In the genomic region with DNA sequence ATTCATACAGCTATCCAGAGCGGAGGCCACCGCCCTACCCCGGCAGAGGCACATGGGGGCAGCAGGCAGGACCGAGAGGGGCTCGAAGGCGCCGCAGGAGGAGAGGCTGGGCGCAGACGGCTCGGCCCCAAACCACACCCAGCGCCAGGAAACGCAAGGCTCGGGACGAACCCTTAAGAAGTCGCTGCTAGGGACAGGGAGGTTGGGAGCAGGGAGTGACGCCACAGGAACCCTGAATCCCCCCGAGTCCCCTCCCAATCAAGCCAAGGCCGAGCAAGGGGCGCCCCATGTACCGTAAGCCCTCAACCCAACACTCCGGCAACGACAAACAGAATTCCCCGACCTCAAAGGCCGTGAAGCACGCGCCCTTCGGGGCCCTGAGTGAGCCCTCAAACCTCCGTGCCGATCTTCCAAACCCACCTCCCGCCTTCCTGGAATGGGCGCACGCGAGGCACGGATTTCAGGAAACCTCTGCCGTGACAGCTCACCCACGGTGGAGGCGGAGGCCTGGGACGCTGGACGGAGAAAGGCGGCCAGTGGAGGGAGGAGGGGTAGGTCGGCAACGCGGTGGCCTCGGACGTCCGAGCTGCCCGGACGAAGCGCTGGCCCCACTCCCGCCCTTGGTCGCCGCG, we compare ENCODE assay signal across 1 cellular context.
TF ChIP-seq lines count a peak whose summit lies in the region.

No MANE protein-coding gene starts in this region.

TF ChIP-seq in K562, 482 proteins besides CTCF, POLR2A, EP300 and RAD21 (continued from another document and continues in another):
- TF ChIP-seq, protein P1, sequence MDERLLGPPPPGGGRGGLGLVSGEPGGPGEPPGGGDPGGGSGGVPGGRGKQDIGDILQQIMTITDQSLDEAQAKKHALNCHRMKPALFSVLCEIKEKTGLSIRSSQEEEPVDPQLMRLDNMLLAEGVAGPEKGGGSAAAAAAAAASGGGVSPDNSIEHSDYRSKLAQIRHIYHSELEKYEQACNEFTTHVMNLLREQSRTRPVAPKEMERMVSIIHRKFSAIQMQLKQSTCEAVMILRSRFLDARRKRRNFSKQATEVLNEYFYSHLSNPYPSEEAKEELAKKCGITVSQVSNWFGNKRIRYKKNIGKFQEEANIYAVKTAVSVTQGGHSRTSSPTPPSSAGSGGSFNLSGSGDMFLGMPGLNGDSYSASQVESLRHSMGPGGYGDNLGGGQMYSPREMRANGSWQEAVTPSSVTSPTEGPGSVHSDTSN (CRISPR knock-in tag; IDR thresholded peaks at IDR 0.05; ENCODE audit: low read depth) = no peak
- TF ChIP-seq, protein P1 (tag; conservative IDR thresholded peaks at IDR 0.05; ENCODE audit: low read depth) = no peak
- TF ChIP-seq, protein P2, sequence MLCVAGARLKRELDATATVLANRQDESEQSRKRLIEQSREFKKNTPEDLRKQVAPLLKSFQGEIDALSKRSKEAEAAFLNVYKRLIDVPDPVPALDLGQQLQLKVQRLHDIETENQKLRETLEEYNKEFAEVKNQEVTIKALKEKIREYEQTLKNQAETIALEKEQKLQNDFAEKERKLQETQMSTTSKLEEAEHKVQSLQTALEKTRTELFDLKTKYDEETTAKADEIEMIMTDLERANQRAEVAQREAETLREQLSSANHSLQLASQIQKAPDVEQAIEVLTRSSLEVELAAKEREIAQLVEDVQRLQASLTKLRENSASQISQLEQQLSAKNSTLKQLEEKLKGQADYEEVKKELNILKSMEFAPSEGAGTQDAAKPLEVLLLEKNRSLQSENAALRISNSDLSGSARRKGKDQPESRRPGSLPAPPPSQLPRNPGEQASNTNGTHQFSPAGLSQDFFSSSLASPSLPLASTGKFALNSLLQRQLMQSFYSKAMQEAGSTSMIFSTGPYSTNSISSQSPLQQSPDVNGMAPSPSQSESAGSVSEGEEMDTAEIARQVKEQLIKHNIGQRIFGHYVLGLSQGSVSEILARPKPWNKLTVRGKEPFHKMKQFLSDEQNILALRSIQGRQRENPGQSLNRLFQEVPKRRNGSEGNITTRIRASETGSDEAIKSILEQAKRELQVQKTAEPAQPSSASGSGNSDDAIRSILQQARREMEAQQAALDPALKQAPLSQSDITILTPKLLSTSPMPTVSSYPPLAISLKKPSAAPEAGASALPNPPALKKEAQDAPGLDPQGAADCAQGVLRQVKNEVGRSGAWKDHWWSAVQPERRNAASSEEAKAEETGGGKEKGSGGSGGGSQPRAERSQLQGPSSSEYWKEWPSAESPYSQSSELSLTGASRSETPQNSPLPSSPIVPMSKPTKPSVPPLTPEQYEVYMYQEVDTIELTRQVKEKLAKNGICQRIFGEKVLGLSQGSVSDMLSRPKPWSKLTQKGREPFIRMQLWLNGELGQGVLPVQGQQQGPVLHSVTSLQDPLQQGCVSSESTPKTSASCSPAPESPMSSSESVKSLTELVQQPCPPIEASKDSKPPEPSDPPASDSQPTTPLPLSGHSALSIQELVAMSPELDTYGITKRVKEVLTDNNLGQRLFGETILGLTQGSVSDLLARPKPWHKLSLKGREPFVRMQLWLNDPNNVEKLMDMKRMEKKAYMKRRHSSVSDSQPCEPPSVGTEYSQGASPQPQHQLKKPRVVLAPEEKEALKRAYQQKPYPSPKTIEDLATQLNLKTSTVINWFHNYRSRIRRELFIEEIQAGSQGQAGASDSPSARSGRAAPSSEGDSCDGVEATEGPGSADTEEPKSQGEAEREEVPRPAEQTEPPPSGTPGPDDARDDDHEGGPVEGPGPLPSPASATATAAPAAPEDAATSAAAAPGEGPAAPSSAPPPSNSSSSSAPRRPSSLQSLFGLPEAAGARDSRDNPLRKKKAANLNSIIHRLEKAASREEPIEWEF (CRISPR knock-in tag; IDR thresholded peaks at IDR 0.05) = no peak
- no peak for TF ChIP-seq ZNF584 (CRISPR knock-in tag; IDR thresholded peaks at IDR 0.05; ENCODE audit: low read depth)
- no peak for TF ChIP-seq ZNF140 (CRISPR knock-in tag; IDR thresholded peaks at IDR 0.05)
- TF ChIP-seq ZNF165 (CRISPR knock-in tag; IDR thresholded peaks at IDR 0.05; ENCODE audit: borderline replicate concordance) = no peak
- TF ChIP-seq, protein P3, sequence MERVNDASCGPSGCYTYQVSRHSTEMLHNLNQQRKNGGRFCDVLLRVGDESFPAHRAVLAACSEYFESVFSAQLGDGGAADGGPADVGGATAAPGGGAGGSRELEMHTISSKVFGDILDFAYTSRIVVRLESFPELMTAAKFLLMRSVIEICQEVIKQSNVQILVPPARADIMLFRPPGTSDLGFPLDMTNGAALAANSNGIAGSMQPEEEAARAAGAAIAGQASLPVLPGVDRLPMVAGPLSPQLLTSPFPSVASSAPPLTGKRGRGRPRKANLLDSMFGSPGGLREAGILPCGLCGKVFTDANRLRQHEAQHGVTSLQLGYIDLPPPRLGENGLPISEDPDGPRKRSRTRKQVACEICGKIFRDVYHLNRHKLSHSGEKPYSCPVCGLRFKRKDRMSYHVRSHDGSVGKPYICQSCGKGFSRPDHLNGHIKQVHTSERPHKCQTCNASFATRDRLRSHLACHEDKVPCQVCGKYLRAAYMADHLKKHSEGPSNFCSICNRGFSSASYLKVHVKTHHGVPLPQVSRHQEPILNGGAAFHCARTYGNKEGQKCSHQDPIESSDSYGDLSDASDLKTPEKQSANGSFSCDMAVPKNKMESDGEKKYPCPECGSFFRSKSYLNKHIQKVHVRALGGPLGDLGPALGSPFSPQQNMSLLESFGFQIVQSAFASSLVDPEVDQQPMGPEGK (CRISPR knock-in tag; IDR thresholded peaks at IDR 0.05; ENCODE audit: borderline replicate concordance) = no peak
- no peak for TF ChIP-seq ZNF668 (CRISPR knock-in tag; IDR thresholded peaks at IDR 0.05)
- no peak for TF ChIP-seq TCF3 (CRISPR knock-in tag; IDR thresholded peaks at IDR 0.05)
- no peak for TF ChIP-seq SP1 (CRISPR knock-in tag; IDR thresholded peaks at IDR 0.05)
- no peak for TF ChIP-seq XRCC4 (IDR thresholded peaks at IDR 0.05; ENCODE audit: extremely low read depth, insufficient read depth, insufficient read length)
- TF ChIP-seq ETV5 (CRISPR knock-in tag; IDR thresholded peaks at IDR 0.05; ENCODE audit: low read depth) = no peak
- no peak for TF ChIP-seq TARDBP (IDR thresholded peaks at IDR 0.05)
- no peak for TF ChIP-seq MEF2A (IDR thresholded peaks at IDR 0.05; ENCODE audit: control insufficient read depth, low read depth, low read length)
- no peak for TF ChIP-seq OTX1 (CRISPR knock-in tag; IDR thresholded peaks at IDR 0.05)
- TF ChIP-seq PHF20 (IDR thresholded peaks at IDR 0.05; ENCODE audit: partially characterized antibody) = peak; percentile 52
- no peak for TF ChIP-seq PHB (CRISPR knock-in tag; IDR thresholded peaks at IDR 0.05)
- TF ChIP-seq, protein P4, sequence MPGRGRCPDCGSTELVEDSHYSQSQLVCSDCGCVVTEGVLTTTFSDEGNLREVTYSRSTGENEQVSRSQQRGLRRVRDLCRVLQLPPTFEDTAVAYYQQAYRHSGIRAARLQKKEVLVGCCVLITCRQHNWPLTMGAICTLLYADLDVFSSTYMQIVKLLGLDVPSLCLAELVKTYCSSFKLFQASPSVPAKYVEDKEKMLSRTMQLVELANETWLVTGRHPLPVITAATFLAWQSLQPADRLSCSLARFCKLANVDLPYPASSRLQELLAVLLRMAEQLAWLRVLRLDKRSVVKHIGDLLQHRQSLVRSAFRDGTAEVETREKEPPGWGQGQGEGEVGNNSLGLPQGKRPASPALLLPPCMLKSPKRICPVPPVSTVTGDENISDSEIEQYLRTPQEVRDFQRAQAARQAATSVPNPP (IDR thresholded peaks at IDR 0.05; ENCODE audit: borderline replicate concordance, insufficient read depth, insufficient read length) = no peak
- no peak for TF ChIP-seq CAMTA2 (CRISPR knock-in tag; conservative IDR thresholded peaks at IDR 0.05)
- TF ChIP-seq ZNF79 (CRISPR knock-in tag; IDR thresholded peaks at IDR 0.05; ENCODE audit: low read depth) = no peak
- TF ChIP-seq, protein P5, sequence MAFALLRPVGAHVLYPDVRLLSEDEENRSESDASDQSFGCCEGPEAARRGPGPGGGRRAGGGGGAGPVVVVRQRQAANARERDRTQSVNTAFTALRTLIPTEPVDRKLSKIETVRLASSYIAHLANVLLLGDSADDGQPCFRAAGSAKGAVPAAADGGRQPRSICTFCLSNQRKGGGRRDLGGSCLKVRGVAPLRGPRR (CRISPR knock-in tag; IDR thresholded peaks at IDR 0.05) = no peak
- no peak for TF ChIP-seq HDAC3 (IDR thresholded peaks at IDR 0.05; ENCODE audit: borderline replicate concordance, partially characterized antibody)
- TF ChIP-seq MAZ (CRISPR knock-in tag; conservative IDR thresholded peaks at IDR 0.05 in 1 of 2, IDR thresholded peaks at IDR 0.05 in 1 of 2) = no peak; a peak in 2 of 4 replicates
- no peak for TF ChIP-seq ESRRA (IDR thresholded peaks at IDR 0.05; ENCODE audit: borderline replicate concordance, low read depth)
- TF ChIP-seq, protein P6, sequence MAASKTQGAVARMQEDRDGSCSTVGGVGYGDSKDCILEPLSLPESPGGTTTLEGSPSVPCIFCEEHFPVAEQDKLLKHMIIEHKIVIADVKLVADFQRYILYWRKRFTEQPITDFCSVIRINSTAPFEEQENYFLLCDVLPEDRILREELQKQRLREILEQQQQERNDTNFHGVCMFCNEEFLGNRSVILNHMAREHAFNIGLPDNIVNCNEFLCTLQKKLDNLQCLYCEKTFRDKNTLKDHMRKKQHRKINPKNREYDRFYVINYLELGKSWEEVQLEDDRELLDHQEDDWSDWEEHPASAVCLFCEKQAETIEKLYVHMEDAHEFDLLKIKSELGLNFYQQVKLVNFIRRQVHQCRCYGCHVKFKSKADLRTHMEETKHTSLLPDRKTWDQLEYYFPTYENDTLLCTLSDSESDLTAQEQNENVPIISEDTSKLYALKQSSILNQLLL (CRISPR knock-in tag; IDR thresholded peaks at IDR 0.05; ENCODE audit: borderline replicate concordance) = no peak
- no peak for TF ChIP-seq MTF1 (CRISPR knock-in tag; IDR thresholded peaks at IDR 0.05; ENCODE audit: borderline replicate concordance)
- TF ChIP-seq CHD1 (IDR thresholded peaks at IDR 0.05; ENCODE audit: low read length) = no peak
- TF ChIP-seq ZBED1 (IDR thresholded peaks at IDR 0.05) = no peak
- TF ChIP-seq, protein P7, sequence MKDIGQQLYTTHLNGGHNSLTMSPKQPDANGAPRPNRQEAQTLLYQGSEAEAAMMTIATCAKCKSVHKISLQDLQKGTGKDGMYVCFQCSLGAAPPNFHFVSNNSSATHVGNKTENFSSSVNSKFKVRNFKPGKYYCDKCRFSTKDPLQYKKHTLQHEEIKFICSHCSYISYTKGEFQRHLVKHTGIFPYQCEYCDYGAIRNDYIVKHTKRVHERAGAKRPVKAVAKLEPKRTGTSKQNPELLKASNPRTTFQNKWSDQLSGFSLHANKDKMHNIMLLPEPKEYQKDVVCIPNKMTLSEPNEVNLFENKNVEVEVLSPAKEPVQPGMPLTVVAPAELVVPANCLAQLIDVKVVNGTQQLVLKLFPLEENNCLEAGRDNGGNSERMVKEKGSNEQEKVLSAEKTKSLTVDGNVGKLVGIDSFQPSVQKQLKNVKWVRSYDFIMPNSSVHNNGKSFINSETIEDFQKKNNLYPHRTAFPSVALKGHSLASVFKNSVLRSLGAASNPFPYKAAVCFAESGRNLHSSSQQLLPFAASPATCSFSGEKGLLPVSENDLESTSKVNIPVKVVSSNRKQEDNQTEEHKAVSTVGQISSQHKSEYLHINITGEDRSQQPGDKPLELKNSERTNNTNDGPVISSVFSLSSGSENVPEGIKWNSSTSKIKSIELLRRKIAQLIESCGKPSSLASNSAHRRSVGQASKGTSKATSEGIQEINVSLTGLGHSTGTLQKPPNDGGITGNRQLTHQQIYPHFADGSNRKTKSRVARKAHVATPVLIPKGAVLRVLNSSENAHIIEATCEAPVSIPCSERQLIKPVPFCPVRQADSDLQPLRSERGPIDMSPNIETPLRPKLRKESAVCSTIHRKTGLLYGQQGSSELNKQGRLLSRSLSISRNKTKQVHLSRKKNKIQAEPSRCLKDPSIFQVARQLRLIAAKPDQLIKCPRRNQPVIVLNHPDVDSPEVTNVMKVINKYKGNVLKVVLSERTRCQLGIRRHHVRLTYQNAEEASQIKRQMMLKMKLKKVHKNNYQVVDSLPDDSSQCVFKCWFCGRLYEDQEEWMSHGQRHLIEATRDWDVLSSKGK (CRISPR knock-in tag; IDR thresholded peaks at IDR 0.05) = no peak
- no peak for TF ChIP-seq SMARCC2 (IDR thresholded peaks at IDR 0.05; ENCODE audit: low read depth)
- TF ChIP-seq L3MBTL2 (IDR thresholded peaks at IDR 0.05) = peak; percentile 93
- TF ChIP-seq ELF4 (CRISPR knock-in tag; IDR thresholded peaks at IDR 0.05) = no peak
- TF ChIP-seq, protein P8, sequence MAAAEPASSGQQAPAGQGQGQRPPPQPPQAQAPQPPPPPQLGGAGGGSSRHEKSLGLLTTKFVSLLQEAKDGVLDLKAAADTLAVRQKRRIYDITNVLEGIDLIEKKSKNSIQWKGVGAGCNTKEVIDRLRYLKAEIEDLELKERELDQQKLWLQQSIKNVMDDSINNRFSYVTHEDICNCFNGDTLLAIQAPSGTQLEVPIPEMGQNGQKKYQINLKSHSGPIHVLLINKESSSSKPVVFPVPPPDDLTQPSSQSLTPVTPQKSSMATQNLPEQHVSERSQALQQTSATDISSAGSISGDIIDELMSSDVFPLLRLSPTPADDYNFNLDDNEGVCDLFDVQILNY (CRISPR knock-in tag; IDR thresholded peaks at IDR 0.05) = no peak
- TF ChIP-seq NR2F6 (CRISPR knock-in tag; IDR thresholded peaks at IDR 0.05) = no peak
- TF ChIP-seq KDM2B (CRISPR knock-in tag; IDR thresholded peaks at IDR 0.05) = 0 out of 2 replicates have a peak, but pooled peaks have one; percentile 21
- TF ChIP-seq POLR3G (IDR thresholded peaks at IDR 0.05; ENCODE audit: extremely low read depth, insufficient read length, insufficient replicate concordance) = no peak
- no peak for TF ChIP-seq RAD51 (IDR thresholded peaks at IDR 0.05; ENCODE audit: borderline replicate concordance, low read depth)
- no peak for TF ChIP-seq RFX7 (CRISPR knock-in tag; IDR thresholded peaks at IDR 0.05)
- TF ChIP-seq POLR2AphosphoS5 (IDR thresholded peaks at IDR 0.05; ENCODE audit: control insufficient read depth, insufficient read depth, low read depth, low read length) = no peak
- no peak for TF ChIP-seq ZNF41 (CRISPR knock-in tag; conservative IDR thresholded peaks at IDR 0.05)
- TF ChIP-seq CREBBP (IDR thresholded peaks at IDR 0.05; ENCODE audit: low read depth, low read length) = no peak
- TF ChIP-seq ZNF444 (CRISPR knock-in tag; IDR thresholded peaks at IDR 0.05) = no peak
- TF ChIP-seq ZNF445 (CRISPR knock-in tag; IDR thresholded peaks at IDR 0.05; ENCODE audit: low read depth) = no peak
- TF ChIP-seq, protein P9, sequence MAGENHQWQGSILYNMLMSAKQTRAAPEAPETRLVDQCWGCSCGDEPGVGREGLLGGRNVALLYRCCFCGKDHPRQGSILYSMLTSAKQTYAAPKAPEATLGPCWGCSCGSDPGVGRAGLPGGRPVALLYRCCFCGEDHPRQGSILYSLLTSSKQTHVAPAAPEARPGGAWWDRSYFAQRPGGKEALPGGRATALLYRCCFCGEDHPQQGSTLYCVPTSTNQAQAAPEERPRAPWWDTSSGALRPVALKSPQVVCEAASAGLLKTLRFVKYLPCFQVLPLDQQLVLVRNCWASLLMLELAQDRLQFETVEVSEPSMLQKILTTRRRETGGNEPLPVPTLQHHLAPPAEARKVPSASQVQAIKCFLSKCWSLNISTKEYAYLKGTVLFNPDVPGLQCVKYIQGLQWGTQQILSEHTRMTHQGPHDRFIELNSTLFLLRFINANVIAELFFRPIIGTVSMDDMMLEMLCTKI (IDR thresholded peaks at IDR 0.05; ENCODE audit: partially characterized antibody) = no peak
- no peak for TF ChIP-seq NCOA2 (IDR thresholded peaks at IDR 0.05; ENCODE audit: partially characterized antibody in 2 of 2)
- TF ChIP-seq TCFL5 (CRISPR knock-in tag; conservative IDR thresholded peaks at IDR 0.05) = no peak
